In genomic region chr20:19213946-19214490, GRCh38 we compare ENCODE assay signal across 1 cellular context.
TF ChIP-seq lines count a peak whose summit lies in the region.

No MANE protein-coding gene starts in this region.

TF ChIP-seq in WTC11, 78 proteins besides CTCF, POLR2A, EP300 and RAD21:
- no peak for TF ChIP-seq ZNF121 (CRISPR knock-in tag; IDR thresholded peaks at IDR 0.05)
- TF ChIP-seq GRHL2 (CRISPR knock-in tag; IDR thresholded peaks at IDR 0.05; ENCODE audit: insufficient replicate concordance, severe bottlenecking) = no peak
- TF ChIP-seq JAZF1 (CRISPR knock-in tag; IDR thresholded peaks at IDR 0.05) = no peak
- no peak for TF ChIP-seq KAT7 (CRISPR knock-in tag; IDR thresholded peaks at IDR 0.05; ENCODE audit: borderline replicate concordance)
- no peak for TF ChIP-seq MYBL2 (CRISPR knock-in tag; IDR thresholded peaks at IDR 0.05)
- no peak for TF ChIP-seq ATF2 (CRISPR knock-in tag; IDR thresholded peaks at IDR 0.05; ENCODE audit: borderline replicate concordance, low read depth)
- TF ChIP-seq PREB (CRISPR knock-in tag; IDR thresholded peaks at IDR 0.05; ENCODE audit: borderline replicate concordance) = no peak
- no peak for TF ChIP-seq SP1 (CRISPR knock-in tag; conservative IDR thresholded peaks at IDR 0.05)
- no peak for TF ChIP-seq SMAD3 (CRISPR knock-in tag; IDR thresholded peaks at IDR 0.05; ENCODE audit: borderline replicate concordance)
- TF ChIP-seq ZNF263 (CRISPR knock-in tag; IDR thresholded peaks at IDR 0.05; ENCODE audit: low read depth) = no peak
- no peak for TF ChIP-seq JUN (CRISPR knock-in tag; IDR thresholded peaks at IDR 0.05)
- no peak for TF ChIP-seq MAX (CRISPR knock-in tag; IDR thresholded peaks at IDR 0.05)
- TF ChIP-seq ATF6 (CRISPR knock-in tag; IDR thresholded peaks at IDR 0.05) = no peak
- TF ChIP-seq MXD4 (CRISPR knock-in tag; IDR thresholded peaks at IDR 0.05; ENCODE audit: borderline replicate concordance) = no peak
- no peak for TF ChIP-seq FOXK1 (CRISPR knock-in tag; IDR thresholded peaks at IDR 0.05)
- no peak for TF ChIP-seq PRRX2 (CRISPR knock-in tag; IDR thresholded peaks at IDR 0.05)
TF ChIP-seq in WTC11: peak in this region for 0.
